Comparison of ENCODE assay signal across 14 cellular contexts in genomic region chr13:91307887-91308286, GRCh38. TPM values are rescaled to one million over a fixed set of nuclear protein-coding genes. Genes with fewer than 3 reads are reported as not detected.
DNase-seq lines count a peak whose midpoint lies in the region; ATAC-seq, FAIRE-seq and TF ChIP-seq lines count a peak whose summit lies in the region.
"Had no signal": no experiment of that assay in that cellular context is flagged by ENCODE, and none has a peak within 500 bp of the region (broad histone marks: within the 10 kb centered on the region; RNA-seq: fewer than 3 reads in every experiment).

No MANE protein-coding gene starts in this region.

- no peaks in the 10 kb centered on the region for H3K79me2 ChIP-seq in K562 (ENCODE audit: control insufficient read depth, insufficient read depth, low read length)

- no peaks in the 10 kb centered on the region for H3K9me1 ChIP-seq in K562 (ENCODE audit: control insufficient read depth, insufficient read depth, low read length)

- peak; percentile 22 to 44 for ATAC-seq in activated T-cell treated with anti-CD3 and anti-CD28 coated beads, Interleukin-2, amount 50 U/mL, for 72 hours (replicated peaks in 1 of 2)
- ATAC-seq in HG03342 (IDR thresholded peaks at IDR 0.05; ENCODE audit: unreplicated experiment) (peak; percentile 13), K562 (no peak), HG03354 (IDR thresholded peaks at IDR 0.05; ENCODE audit: poor library complexity, severe bottlenecking, unreplicated experiment) (no peak), HG03520 (IDR thresholded peaks at IDR 0.05; ENCODE audit: unreplicated experiment) (no peak)

- H3K9ac ChIP-seq in K562 (ENCODE audit: insufficient read depth in 1 of 2, low read depth in 2 of 2, low read length in 2 of 2), result no peak overlapping the region
- H3K9ac ChIP-seq: BLaER1 treated with 17β-estradiol and CSF1 and Interleukin-3, amounts not matched to agents 10 nM and 100 nM had no signal

- no peak overlapping the region for H2AFZ ChIP-seq in K562 (ENCODE audit: low read depth, low read length)

- no peak for TF ChIP-seq POLR2A in K562 (conservative IDR thresholded peaks at IDR 0.05)

- H3K9me3 Mint-ChIP-seq in activated T-cell treated with anti-CD3 and anti-CD28 coated beads, Interleukin-2, amount 50 U/mL, for 72 hours, result no peaks in the 10 kb centered on the region
- H3K9me3 Mint-ChIP-seq: HFFc6 had no signal

- H3K4me1 Mint-ChIP-seq in activated T-cell treated with anti-CD3 and anti-CD28 coated beads, Interleukin-2, amount 50 U/mL, for 72 hours (ENCODE audit: low read depth), result peaks cover 14% of the 10 kb centered on the region

- H4K20me1 ChIP-seq in K562 (replicated peaks; ENCODE audit: control insufficient read depth, insufficient read depth, low read length), result no peaks in the 10 kb centered on the region
- H4K20me1 ChIP-seq: BLaER1 treated with 17β-estradiol and CSF1 and Interleukin-3, amounts not matched to agents 10 nM and 100 nM had no signal

- no peak for TF ChIP-seq EP300 in K562 (IDR thresholded peaks at IDR 0.05; ENCODE audit: low read length)

- intact Hi-C loops in K562 (cut with micrococcal nuclease), result no loop called here

- no peak for TF ChIP-seq RAD21 in K562 (CRISPR knock-in tag; conservative IDR thresholded peaks at IDR 0.05 in 1 of 2, IDR thresholded peaks at IDR 0.05 in 1 of 2)

- H3K27me3 Mint-ChIP-seq in activated T-cell treated with anti-CD3 and anti-CD28 coated beads, Interleukin-2, amount 50 U/mL, for 72 hours (ENCODE audit: low read depth), result no peaks in the 10 kb centered on the region

- H3K27me3 ChIP-seq in K562 (ENCODE audit: control insufficient read depth in 2 of 2, insufficient read depth in 2 of 2, low read length in 2 of 2), result no peaks in the 10 kb centered on the region
- H3K27me3 ChIP-seq: BLaER1 treated with 17β-estradiol and CSF1 and Interleukin-3, amounts not matched to agents 10 nM and 100 nM had no signal

- no peak overlapping the region for H3K4me2 ChIP-seq in K562 (ENCODE audit: insufficient read depth, low read length)
- H3K4me2 ChIP-seq: BLaER1 treated with 17β-estradiol and CSF1 and Interleukin-3, amounts not matched to agents 10 nM and 100 nM had no signal

- DNase-seq in activated T-cell treated with anti-CD3 and anti-CD28 coated beads, Interleukin-2, amount 50 U/mL, for 72 hours, result no peak
- no peak for DNase-seq in activated T-cell treated with anti-CD3 and anti-CD28 coated beads, Interleukin-2, amount 50 U/mL, for 1 hour
- DNase-seq in K562 (ENCODE audit: extremely low read depth in 1 of 4, low spot score in 3 of 4), result no peak
- DNase-seq in NCI-H2171 (lab: John Stamatoyannopoulos, UW), result no peak
- DNase-seq: DMS53, HCEC 1CT, HFFc6, IMR-90 had no signal

- no peak overlapping the region for H3K4me3 Mint-ChIP-seq in activated T-cell treated with anti-CD3 and anti-CD28 coated beads, Interleukin-2, amount 50 U/mL, for 72 hours
- H3K4me3 Mint-ChIP-seq: CD4-positive, CD25-positive, alpha-beta regulatory T cell; HFFc6 had no signal

- under 1% methylated on average over 2 of the region's 2 CpGs for WGBS in K562 (ENCODE audit: insufficient coverage, low coverage, missing lambda C conversion rate)

- H3K27ac ChIP-seq in K562 (ENCODE audit: extremely low read depth, low read depth, low read length), result no peak overlapping the region
- H3K27ac ChIP-seq: BLaER1 treated with 17β-estradiol and CSF1 and Interleukin-3, amounts not matched to agents 10 nM and 100 nM had no signal

- no peaks in the 10 kb centered on the region for H3K9me3 ChIP-seq in K562 (replicated peaks; ENCODE audit: control insufficient read depth, insufficient read depth, low read depth, low read length)

- CTCF ChIA-PET in K562 (lab: Yijun Ruan, JAX; ENCODE audit: low intra/inter-chr PET ratio), result no interaction called here

- no peak overlapping the region for H3K27ac Mint-ChIP-seq in activated T-cell treated with anti-CD3 and anti-CD28 coated beads, Interleukin-2, amount 50 U/mL, for 72 hours
- H3K27ac Mint-ChIP-seq: CD4-positive, CD25-positive, alpha-beta regulatory T cell; HFFc6 had no signal

- no peaks in the 10 kb centered on the region for H3K36me3 ChIP-seq in K562 (ENCODE audit: control insufficient read depth, insufficient read depth, low read length)
- H3K36me3 ChIP-seq: BLaER1 treated with 17β-estradiol and CSF1 and Interleukin-3, amounts not matched to agents 10 nM and 100 nM had no signal

- H3K36me3 Mint-ChIP-seq in activated T-cell treated with anti-CD3 and anti-CD28 coated beads, Interleukin-2, amount 50 U/mL, for 72 hours (ENCODE audit: insufficient read depth in 2 of 2), result no peaks in the 10 kb centered on the region
- H3K36me3 Mint-ChIP-seq: CD4-positive, CD25-positive, alpha-beta regulatory T cell had no signal

- no peak for FAIRE-seq in K562 (lab: Jason Lieb, UNC)
- FAIRE-seq: GM12892 had no signal

- no peak overlapping the region for H3K4me3 ChIP-seq in K562
- H3K4me3 ChIP-seq: BLaER1 treated with 17β-estradiol and CSF1 and Interleukin-3, amounts not matched to agents 10 nM and 100 nM had no signal

- TF ChIP-seq CTCF in K562 (IDR thresholded peaks at IDR 0.05 in 2 of 3, conservative IDR thresholded peaks at IDR 0.05 in 1 of 3; ENCODE audit: insufficient read depth in 2 of 3, low read depth in 1 of 3, low read length in 3 of 3), result no peak

- no TSS peak for BruUV-seq in K562 (replicated peaks; lab: Mats Ljungman, UMichigan)

- no peaks in the 10 kb centered on the region for H3K4me1 ChIP-seq in K562 (replicated peaks in 1 of 2; ENCODE audit: control insufficient read depth in 2 of 2, insufficient read depth in 2 of 2, low read length in 2 of 2)

- POLR2A ChIA-PET in K562 (lab: Yijun Ruan, JAX), result interaction anchor here (0.6 to 1.0 kb wide), 3 partner anchors 8 to 70 kb away, joined by 3 read pairs; no protein-coding TSS in a partner anchor

- in situ Hi-C loops in K562 (cut with MboI), result no loop called here

TF ChIP-seq in K562, 482 proteins besides CTCF, POLR2A, EP300 and RAD21:
- no peak for TF ChIP-seq RFX1 (IDR thresholded peaks at IDR 0.05)
- TF ChIP-seq ZNF644 (tag; IDR thresholded peaks at IDR 0.05; ENCODE audit: low read depth), result no peak
- TF ChIP-seq PTRF (tag; IDR thresholded peaks at IDR 0.05), result no peak
- 0 out of 2 replicates have a peak, but pooled peaks have one; percentile 4 for TF ChIP-seq STAT5A (IDR thresholded peaks at IDR 0.05; ENCODE audit: borderline replicate concordance, low read length)
- TF ChIP-seq ZNF274 (IDR thresholded peaks at IDR 0.05; ENCODE audit: borderline replicate concordance, low read depth, low read length), result no peak
- no peak for TF ChIP-seq ATF1 (CRISPR knock-in tag; IDR thresholded peaks at IDR 0.05)
- TF ChIP-seq ATF1 (tag; IDR thresholded peaks at IDR 0.05), result no peak
- no peak for TF ChIP-seq PHB (CRISPR knock-in tag; IDR thresholded peaks at IDR 0.05)
- TF ChIP-seq ZNF764 (CRISPR knock-in tag; IDR thresholded peaks at IDR 0.05; ENCODE audit: low read depth), result no peak
- TF ChIP-seq ZNF23 (CRISPR knock-in tag; IDR thresholded peaks at IDR 0.05), result no peak

RNA-seq across cellular contexts. Expression of gene MIR17HG, which starts 39.6 kb away (rescaled TPM):
- 10 to 100 TPM; 15.7 to 17.9 TPM for total RNA-seq in activated T-cell treated with anti-CD3 and anti-CD28 coated beads, Interleukin-2, amount 50 U/mL, for 72 hours
- 458 and 1,073 TPM in 2 replicates for total RNA-seq in K562 (2011; cell fraction: chromatin; rRNA removed; ENCODE audit: low replicate concordance)
- total RNA-seq in K562 (2011; cell fraction: nucleolus; rRNA removed), result 474 and 541 TPM in 2 replicates
- total RNA-seq in K562 (2011; cell fraction: nucleoplasm; rRNA removed), result 882 and 1,501 TPM in 2 replicates
- total RNA-seq in K562 (2014; rRNA removed), result 55.3 and 100 TPM in 2 replicates
- 177 and 218 TPM in 2 replicates for total RNA-seq in K562 (2014; rRNA removed; fragmentation: Illumina TruSeq; extraction: Trizol)
- total RNA-seq in K562 (2015; rRNA removed; fragmentation: Illumina TruSeq; extraction: Trizol), result 130 and 149 TPM in 2 replicates
- total RNA-seq in K562 (2021), result 77.8 and 106 TPM in 2 replicates
- polyA plus RNA-seq in K562 (2011; rRNA removed), result 147 and 182 TPM in 2 replicates
- 8.2 and 35.8 TPM in 2 replicates for polyA plus RNA-seq in K562 (2011; cell fraction: cytosol; rRNA removed)
- 165 and 195 TPM in 2 replicates for polyA plus RNA-seq in K562 (2011; cell fraction: nucleus; rRNA removed)
- 21.0 and 54.8 TPM in 2 replicates for polyA plus RNA-seq in K562 (2012)
- polyA plus RNA-seq in K562 (2014; fragmentation: Illumina TruSeq; extraction: Trizol), result 43.2 and 59.7 TPM in 2 replicates
- polyA plus RNA-seq in K562 (2014; fragmentation: Nextera tagmentation; extraction: Ambion mirVana), result 10 to 100 TPM; 44.2 to 67.6 TPM
- polyA plus RNA-seq in K562 (2014; rRNA removed), result 77.9 and 119 TPM in 2 replicates
- 251 and 360 TPM in 2 replicates for polyA minus RNA-seq in K562 (2011; rRNA and poly(A)+ RNA removed)
- 17.0 and 22.7 TPM in 2 replicates for polyA minus RNA-seq in K562 (2011; cell fraction: cytosol; rRNA and poly(A)+ RNA removed)
- 714 and 1,502 TPM in 2 replicates for polyA minus RNA-seq in K562 (2011; cell fraction: nucleus; rRNA and poly(A)+ RNA removed)

Comparison
In these comparisons a context has a peak if more than half of its experiments do, and no peak if none do; other contexts are left out.
1. ATAC-seq: peak in activated T-cell treated with anti-CD3 and anti-CD28 coated beads, Interleukin-2, amount 50 U/mL, for 72 hours (2 of 2) and HG03342 (single experiment); none in K562 (single experiment), HG03354 (single experiment) and HG03520 (single experiment).